In the genomic region with DNA sequence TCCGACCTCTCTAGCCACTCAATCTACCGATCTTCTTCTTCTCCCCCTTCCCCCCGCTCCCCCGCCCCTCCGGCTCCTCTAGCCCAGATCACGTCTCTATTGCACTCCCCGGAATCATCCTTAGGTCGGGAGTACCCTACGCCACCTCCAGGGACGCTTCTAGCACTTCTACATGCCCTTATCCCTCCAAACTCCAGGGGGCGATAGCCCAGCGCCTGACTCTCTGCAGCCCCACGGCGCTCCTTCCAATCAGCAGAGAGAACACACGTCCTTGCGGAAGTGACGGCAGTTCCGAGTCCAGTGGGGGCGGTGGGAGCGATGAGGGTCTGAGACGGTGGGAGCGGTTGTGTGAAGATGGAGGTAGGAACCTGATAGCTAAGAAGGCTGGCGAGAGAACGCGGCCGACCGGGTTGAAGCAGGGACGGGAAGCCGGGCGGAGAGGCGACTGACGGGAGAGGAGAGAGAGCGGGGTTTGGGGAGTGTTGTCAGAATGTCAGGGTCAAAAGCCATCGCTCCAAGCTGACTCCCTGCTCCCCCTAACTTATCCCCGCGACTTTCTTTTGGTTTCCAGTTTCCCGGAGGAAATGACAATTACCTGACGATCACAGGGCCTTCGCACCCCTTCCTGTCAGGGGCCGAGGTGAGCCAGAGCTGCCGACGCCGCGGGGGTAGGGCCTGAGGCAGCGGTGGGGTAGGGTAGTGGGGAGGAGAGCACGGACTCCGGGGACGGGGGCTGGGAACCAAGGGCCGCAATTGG, we compare ENCODE assay signal across 8 cellular contexts. TPM values are rescaled to one million over a fixed set of nuclear protein-coding genes. Genes with fewer than 3 reads are reported as not detected.
DNase-seq lines count a peak whose midpoint lies in the region; ATAC-seq and TF ChIP-seq lines count a peak whose summit lies in the region.

A gene (minus strand): TSS at position 35 of the 757 bp plus-strand sequence. CDS start 87 bp downstream, outside the sequence.
A gene (plus strand): TSS at position 271 of the 757 bp plus-strand sequence. CDS start 84 bp downstream, at position 355.

- DNase-seq in BJ (ENCODE audit: low read depth), result peak; percentile 95
- peak; percentile 100 for DNase-seq in NCI-H524 (lab: John Stamatoyannopoulos, UW)
- DNase-seq in activated CD4-positive, alpha-beta T cell treated with anti-CD3 and anti-CD28 coated beads for 4 hours, result peak; percentile 92 to 93
- peak; percentile 34 for DNase-seq in cortex of kidney (lab: John Stamatoyannopoulos, UW)
- peak; percentile 100 for DNase-seq in left kidney (ENCODE audit: low read depth, low spot score)
- DNase-seq in stimulated activated CD4-positive, alpha-beta T cell treated with anti-CD3 and anti-CD28 coated beads, Interleukin-2, amount 100 ng/mL, for 4 hours (ENCODE audit: low read depth), result peak; percentile 92

- POLR2A ChIA-PET in BJ (lab: Charles Lee), result interaction anchor here (1.0 kb wide), 1 partner anchor 49 kb away, joined by 4 read pairs; a partner anchor contains a TSS

- H3K36me3 ChIP-seq in BJ (ENCODE audit: control insufficient read depth, insufficient read depth, low read length), result no peaks in the 10 kb centered on the region

- no peaks in the 10 kb centered on the region for H3K27me3 ChIP-seq in BJ (ENCODE audit: control insufficient read depth, insufficient read depth, low read length)

- peak; percentile 99 for ATAC-seq in HG03442 (IDR thresholded peaks at IDR 0.05; ENCODE audit: unreplicated experiment)

- peak within 1 kb of the TSS; percentile 94 for H3K4me3 ChIP-seq in BJ (ENCODE audit: low read depth, low read length)

- peak; percentile 100 for TF ChIP-seq CTCF in BJ (IDR thresholded peaks at IDR 0.05; ENCODE audit: insufficient read depth, low read depth, low read length)

- TF ChIP-seq POLR2A in GM19193 (IDR thresholded peaks at IDR 0.05; ENCODE audit: extremely low read depth, insufficient read depth, insufficient read length), result peak; percentile 82

- CTCF ChIA-PET in BJ (lab: Yijun Ruan, JAX), result interaction anchor here (0.6 to 2.7 kb wide), 13 partner anchors 10 to 81 kb away, joined by 3 to 14 read pairs (median 6); a partner anchor contains a TSS

RNA-seq across cellular contexts. Expression of the first gene that starts in this region (rescaled TPM):
- 20.3 and 29.9 TPM in 2 replicates for polyA plus RNA-seq in BJ (2011; rRNA removed)
- 11.9 and 14.3 TPM in 2 replicates for polyA minus RNA-seq in BJ (2011; rRNA and poly(A)+ RNA removed)

RNA-seq across cellular contexts. Expression of the second gene that starts in this region (rescaled TPM):
- polyA plus RNA-seq in BJ (2011; rRNA removed), result 105 and 141 TPM in 2 replicates
- 80.1 and 123 TPM in 2 replicates for polyA minus RNA-seq in BJ (2011; rRNA and poly(A)+ RNA removed)

Comparison
In these comparisons a context has a peak if more than half of its experiments do, and no peak if none do; other contexts are left out.
1. Peak in every context shown above with its lines: DNase-seq, ATAC-seq and H3K4me3 ChIP-seq.
2. DNase-seq: peak in every context shown above with its lines; median percentile 100 in NCI-H524; 100 in left kidney; 95 in BJ; 92 in activated CD4-positive, alpha-beta T cell treated with anti-CD3 and anti-CD28 coated beads for 4 hours; 92 in stimulated activated CD4-positive, alpha-beta T cell treated with anti-CD3 and anti-CD28 coated beads, Interleukin-2, amount 100 ng/mL, for 4 hours; 34 in cortex of kidney.